ENCODE assay signal across 8 cellular contexts in the genomic region with DNA sequence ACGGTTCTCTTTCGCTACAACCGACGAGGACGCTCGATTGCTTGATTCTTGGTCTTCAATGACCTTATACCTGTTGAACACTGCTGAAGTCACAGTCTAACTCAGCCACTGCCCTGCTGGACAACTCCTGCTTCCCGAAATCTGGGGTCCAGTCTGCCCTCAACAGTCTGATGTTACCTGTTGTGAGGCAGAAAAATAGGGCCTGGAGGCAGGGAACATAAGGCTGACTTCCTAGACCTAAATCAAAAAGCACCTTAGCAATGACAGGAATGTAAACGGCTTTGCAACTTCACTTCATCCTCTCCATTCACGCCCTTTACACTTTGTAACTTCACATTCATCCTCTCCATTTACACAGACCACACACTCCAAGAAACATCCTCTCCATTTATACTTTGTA. TPM values are rescaled to one million over a fixed set of nuclear protein-coding genes. Genes with fewer than 3 reads are reported as not detected.
DNase-seq lines count a peak whose midpoint lies in the region; ATAC-seq and TF ChIP-seq lines count a peak whose summit lies in the region.

No MANE protein-coding gene starts in this region.

- H3K27me3 ChIP-seq in BLaER1 treated with 17β-estradiol and CSF1 and Interleukin-3, amounts not matched to agents 10 nM and 100 nM: no peaks in the 10 kb centered on the region
- H3K27me3 ChIP-seq in dorsolateral prefrontal cortex: no peaks in the 10 kb centered on the region

- no peaks in the 10 kb centered on the region for H3K9me3 ChIP-seq in BLaER1 treated with 17β-estradiol and CSF1 and Interleukin-3, amounts not matched to agents 10 nM and 100 nM (replicated peaks in 1 of 11)

- intact Hi-C loops in dorsolateral prefrontal cortex (cut with DNase I) (loop anchor here (1.0 to 2.0 kb wide), 3 partner anchors 28 to 76 kb away; no protein-coding TSS in a partner anchor), natural killer cell (cut with micrococcal nuclease) (loop anchor here (1.0 to 10.0 kb wide), 5 partner anchors 20 to 1554 kb away; partner anchors contain the start of genes ANKRD13A, GIT2 and TCHP)

- H3K27ac ChIP-seq in BLaER1 treated with 17β-estradiol and CSF1 and Interleukin-3, amounts not matched to agents 10 nM and 100 nM: peak overlapping the region in 8 of 11 experiments; percentile 31 to 86 (median 62); a peak in 12 of 22 replicates
- peak overlapping the region in 29 of 59 donors; percentile 18 to 99 (median 64) for H3K27ac ChIP-seq in dorsolateral prefrontal cortex

- DNase-seq in NB4 (ENCODE audit: low read depth) (no peak), dorsolateral prefrontal cortex (no peak), natural killer cell (no peak), mucosa of gallbladder (ENCODE audit: low spot score) (no peak)
- DNase-seq in activated CD4-positive, alpha-beta T cell treated with anti-CD3 and anti-CD28 coated beads for 1 hour: no peak

- H3K4me3 Mint-ChIP-seq in natural killer cell: peak overlapping the region; percentile 65

- no peak for TF ChIP-seq CTCF in NB4 (IDR thresholded peaks at IDR 0.05; ENCODE audit: low read depth, low read length)
- no peak for TF ChIP-seq CTCF in dorsolateral prefrontal cortex (IDR thresholded peaks at IDR 0.05 in 54 of 56, conservative IDR thresholded peaks at IDR 0.05 in 2 of 56; ENCODE audit: low read depth in 1 of 56, partially characterized antibody in 56 of 56)
- TF ChIP-seq CTCF in natural killer cell (IDR thresholded peaks at IDR 0.05): no peak

- peaks cover 42 to 61% (median 46%) of the 10 kb centered on the region in 10 experiments for H3K4me1 ChIP-seq in BLaER1 treated with 17β-estradiol and CSF1 and Interleukin-3, amounts not matched to agents 10 nM and 100 nM

- ATAC-seq in natural killer cell (no peak), GM19324 (IDR thresholded peaks at IDR 0.05; ENCODE audit: low FRiP score, unreplicated experiment) (no peak), HG03108 (IDR thresholded peaks at IDR 0.05; ENCODE audit: unreplicated experiment) (no peak)

- peaks cover 0 to 29% (median 9%) of the 10 kb centered on the region in 11 experiments; a peak in 11 of 22 replicates for H4K20me1 ChIP-seq in BLaER1 treated with 17β-estradiol and CSF1 and Interleukin-3, amounts not matched to agents 10 nM and 100 nM

- no peak for TF ChIP-seq POLR2A in NB4 (IDR thresholded peaks at IDR 0.05; ENCODE audit: extremely low read depth, insufficient read length)

- no peaks in the 10 kb centered on the region for H3K9me3 Mint-ChIP-seq in natural killer cell

- H3K4me1 Mint-ChIP-seq in natural killer cell: peaks cover 42 to 49% of the 10 kb centered on the region in 2 donors

- peak overlapping the region; percentile 80 to 97 for H3K27ac Mint-ChIP-seq in natural killer cell

- H3K36me3 Mint-ChIP-seq in natural killer cell: no peaks in the 10 kb centered on the region

- no peaks in the 10 kb centered on the region for H3K27me3 Mint-ChIP-seq in natural killer cell (ENCODE audit: low read depth in 2 of 2)

- peak overlapping the region; percentile 81 to 96 (median 88) for H3K4me3 ChIP-seq in BLaER1 treated with 17β-estradiol and CSF1 and Interleukin-3, amounts not matched to agents 10 nM and 100 nM
- H3K4me3 ChIP-seq in NB4 (ENCODE audit: low read depth, low read length): peak overlapping the region; percentile 48
- peak overlapping the region; percentile 59 to 98 (median 85) for H3K4me3 ChIP-seq in dorsolateral prefrontal cortex

- H3K9ac ChIP-seq in BLaER1 treated with 17β-estradiol and CSF1 and Interleukin-3, amounts not matched to agents 10 nM and 100 nM: peak overlapping the region; percentile 78 to 91 (median 88)

- H3K36me3 ChIP-seq in BLaER1 treated with 17β-estradiol and CSF1 and Interleukin-3, amounts not matched to agents 10 nM and 100 nM: no peaks in the 10 kb centered on the region

- peak overlapping the region; percentile 79 to 100 (median 97) for H3K4me2 ChIP-seq in BLaER1 treated with 17β-estradiol and CSF1 and Interleukin-3, amounts not matched to agents 10 nM and 100 nM

RNA-seq across cellular contexts. Expression of gene GLTP, which starts 0.6 kb away (rescaled TPM):
- total RNA-seq in dorsolateral prefrontal cortex (100 to 1,000 TPM in 4 of 120 experiments, 10 to 100 TPM in 116; 20.7 to 126 (median 43.1) TPM), natural killer cell (10 to 100 TPM; 48.6 to 52.8 (median 49.2) TPM), mucosa of gallbladder (28.2 TPM)

RNA-seq across cellular contexts. Expression of gene TCHP, which starts 19.1 kb away (rescaled TPM):
- total RNA-seq in dorsolateral prefrontal cortex (10 to 100 TPM; 18.4 to 41.8 (median 27.7) TPM), natural killer cell (10 to 100 TPM; 33.7 to 42.5 (median 38.7) TPM), mucosa of gallbladder (18.8 TPM)

RNA-seq across cellular contexts. Expression of gene TRPV4, which starts 47.7 kb away (rescaled TPM):
- total RNA-seq in dorsolateral prefrontal cortex (1 to 10 TPM in 8 of 120 experiments, under 1 TPM in 77, not detected in 35; 0.12 to 2.1 (median 0.49) TPM), natural killer cell (not detected), mucosa of gallbladder (2.1 TPM)
